8 cellular contexts compared by ENCODE assay signal in genomic region chr18:12376718-12377555, GRCh38. TPM values are rescaled to one million over a fixed set of nuclear protein-coding genes. Genes with fewer than 3 reads are reported as not detected.
DNase-seq lines count a peak whose midpoint lies in the region; ATAC-seq and TF ChIP-seq lines count a peak whose summit lies in the region.

Gene AFG3L2 (minus strand): TSS chr18:12377227. CDS start chr18:12377082, 145 bp downstream.

- H3K9me3 Mint-ChIP-seq in activated CD4-positive, alpha-beta T cell treated with anti-CD3 and anti-CD28 coated beads, Interleukin-2, amount 10 ng/mL, durations not matched to agents 24 days and 14 days: no peaks in the 10 kb centered on the region

- peaks cover 9% of the 10 kb centered on the region for H3K27me3 Mint-ChIP-seq in activated CD4-positive, alpha-beta T cell treated with anti-CD3 and anti-CD28 coated beads, Interleukin-2, amount 10 ng/mL, durations not matched to agents 24 days and 14 days

- no peaks in the 10 kb centered on the region for H3K27me3 ChIP-seq in BLaER1 treated with 17β-estradiol and CSF1 and Interleukin-3, amounts not matched to agents 10 nM and 100 nM
- no peaks in the 10 kb centered on the region for H3K27me3 ChIP-seq in colonic mucosa

- intact Hi-C loops in activated CD4-positive, alpha-beta T cell treated with anti-CD3 and anti-CD28 coated beads, Interleukin-2, amount 10 ng/mL, durations not matched to agents 24 days and 14 days (cut with micrococcal nuclease): loop anchor here (1.0 to 5.0 kb wide), 9 partner anchors 30 to 614 kb away; partner anchors contain the start of genes CEP192, CEP76, CHMP1B and IMPA2
- intact Hi-C loops in colonic mucosa (cut with DNase I): loop anchor here (10.0 kb wide), 1 partner anchor 52 kb away; no protein-coding TSS in a partner anchor
- intact Hi-C loops in left colon (cut with DNase I, micrococcal nuclease): no loop called here

- peak within 1 kb of the TSS; percentile 86 to 99 (median 96) for H3K4me2 ChIP-seq in BLaER1 treated with 17β-estradiol and CSF1 and Interleukin-3, amounts not matched to agents 10 nM and 100 nM

- peak within 1 kb of the TSS; percentile 96 for H3K27ac Mint-ChIP-seq in activated CD4-positive, alpha-beta T cell treated with anti-CD3 and anti-CD28 coated beads, Interleukin-2, amount 10 ng/mL, durations not matched to agents 24 days and 14 days

- peaks cover 39% of the 10 kb centered on the region for H3K4me1 Mint-ChIP-seq in activated CD4-positive, alpha-beta T cell treated with anti-CD3 and anti-CD28 coated beads, Interleukin-2, amount 10 ng/mL, durations not matched to agents 24 days and 14 days

- H3K36me3 ChIP-seq in BLaER1 treated with 17β-estradiol and CSF1 and Interleukin-3, amounts not matched to agents 10 nM and 100 nM: peaks cover 0 to 36% (median 25%) of the 10 kb centered on the region in 11 experiments; a peak in 17 of 22 replicates
- H3K36me3 ChIP-seq in colonic mucosa: no peaks in the 10 kb centered on the region

- DNase-seq in NCI-H526 treated with DMSO at 0.1 percent for 48 hours (lab: John Stamatoyannopoulos, UW) (peak; percentile 89), colonic mucosa (peak; percentile 100), left colon (peak; percentile 100)
- peak; percentile 100 for DNase-seq in activated CD4-positive, alpha-beta T cell treated with anti-CD3 and anti-CD28 coated beads, Interleukin-2, amount 10 ng/mL, durations not matched to agents 24 days and 14 days
- peak; percentile 100 for DNase-seq in stimulated activated CD4-positive, alpha-beta T cell treated with anti-CD3 and anti-CD28 coated beads, Interleukin-1b, Interleukin-23, amount 100 ng/mL, for 4 hours (ENCODE audit: low read depth in 2 of 2)

- peaks cover 12% of the 10 kb centered on the region for H3K36me3 Mint-ChIP-seq in activated CD4-positive, alpha-beta T cell treated with anti-CD3 and anti-CD28 coated beads, Interleukin-2, amount 10 ng/mL, durations not matched to agents 24 days and 14 days (ENCODE audit: low read depth)

- peaks cover 0 to under 1% (median under 1%) of the 10 kb centered on the region in 11 experiments; a peak in 5 of 22 replicates for H3K9me3 ChIP-seq in BLaER1 treated with 17β-estradiol and CSF1 and Interleukin-3, amounts not matched to agents 10 nM and 100 nM (replicated peaks in 1 of 11)
- H3K9me3 ChIP-seq in colonic mucosa: no peaks in the 10 kb centered on the region

- no peak for TF ChIP-seq CTCF in colonic mucosa (IDR thresholded peaks at IDR 0.05)

- ATAC-seq in GM19351 (IDR thresholded peaks at IDR 0.05; ENCODE audit: unreplicated experiment) (peak; percentile 83), HG03520 (IDR thresholded peaks at IDR 0.05; ENCODE audit: unreplicated experiment) (peak; percentile 81), left colon (peak; percentile 82)

- peak within 1 kb of the TSS; percentile 94 for H3K4me3 Mint-ChIP-seq in activated CD4-positive, alpha-beta T cell treated with anti-CD3 and anti-CD28 coated beads, Interleukin-2, amount 10 ng/mL, durations not matched to agents 24 days and 14 days

- peaks cover 24 to 39% (median 37%) of the 10 kb centered on the region in 10 experiments for H3K4me1 ChIP-seq in BLaER1 treated with 17β-estradiol and CSF1 and Interleukin-3, amounts not matched to agents 10 nM and 100 nM
- peaks cover 20% of the 10 kb centered on the region for H3K4me1 ChIP-seq in colonic mucosa

- peak within 1 kb of the TSS; percentile 97 to 100 (median 99) for H3K9ac ChIP-seq in BLaER1 treated with 17β-estradiol and CSF1 and Interleukin-3, amounts not matched to agents 10 nM and 100 nM
- H3K9ac ChIP-seq in colonic mucosa (ENCODE audit: low read depth in 2 of 2, low read length in 2 of 2): peak within 1 kb of the TSS; percentile 73 to 98

- H4K20me1 ChIP-seq in BLaER1 treated with 17β-estradiol and CSF1 and Interleukin-3, amounts not matched to agents 10 nM and 100 nM: peaks cover 29 to 47% (median 37%) of the 10 kb centered on the region in 11 experiments; a peak in 21 of 22 replicates

- H3K4me3 ChIP-seq in BLaER1 treated with 17β-estradiol and CSF1 and Interleukin-3, amounts not matched to agents 10 nM and 100 nM: peak within 1 kb of the TSS; percentile 78 to 96 (median 86)
- H3K4me3 ChIP-seq in colonic mucosa: peak within 1 kb of the TSS; percentile 70

- H3K27ac ChIP-seq in BLaER1 treated with 17β-estradiol and CSF1 and Interleukin-3, amounts not matched to agents 10 nM and 100 nM: peak within 1 kb of the TSS; percentile 98 to 100 (median 99)
- peak within 1 kb of the TSS; percentile 100 for H3K27ac ChIP-seq in colonic mucosa

RNA-seq across cellular contexts. Expression of gene AFG3L2, which starts in this region (rescaled TPM):
- 71.8 and 74.6 TPM in 2 replicates for total RNA-seq in activated CD4-positive, alpha-beta T cell treated with anti-CD3 and anti-CD28 coated beads, Interleukin-2, amount 10 ng/mL, durations not matched to agents 24 days and 14 days
- 100 to 1,000 TPM in 1 of 2 donors, 10 to 100 TPM in 1; 94.3 to 112 TPM for total RNA-seq in colonic mucosa
- 100 to 1,000 TPM; 107 to 108 TPM for total RNA-seq in left colon

Comparison
In these comparisons a context has a peak if more than half of its experiments do, and no peak if none do; other contexts are left out.
1. Peak in every context shown above with its lines: DNase-seq, ATAC-seq, H3K4me3 ChIP-seq and H3K27ac ChIP-seq.
2. intact Hi-C loops: an anchor here in activated CD4-positive, alpha-beta T cell treated with anti-CD3 and anti-CD28 coated beads, Interleukin-2, amount 10 ng/mL, durations not matched to agents 24 days and 14 days (1.0 to 5.0 kb wide) and colonic mucosa (10.0 kb wide); none called in left colon.